1 cellular context compared by ENCODE assay signal in the genomic region with DNA sequence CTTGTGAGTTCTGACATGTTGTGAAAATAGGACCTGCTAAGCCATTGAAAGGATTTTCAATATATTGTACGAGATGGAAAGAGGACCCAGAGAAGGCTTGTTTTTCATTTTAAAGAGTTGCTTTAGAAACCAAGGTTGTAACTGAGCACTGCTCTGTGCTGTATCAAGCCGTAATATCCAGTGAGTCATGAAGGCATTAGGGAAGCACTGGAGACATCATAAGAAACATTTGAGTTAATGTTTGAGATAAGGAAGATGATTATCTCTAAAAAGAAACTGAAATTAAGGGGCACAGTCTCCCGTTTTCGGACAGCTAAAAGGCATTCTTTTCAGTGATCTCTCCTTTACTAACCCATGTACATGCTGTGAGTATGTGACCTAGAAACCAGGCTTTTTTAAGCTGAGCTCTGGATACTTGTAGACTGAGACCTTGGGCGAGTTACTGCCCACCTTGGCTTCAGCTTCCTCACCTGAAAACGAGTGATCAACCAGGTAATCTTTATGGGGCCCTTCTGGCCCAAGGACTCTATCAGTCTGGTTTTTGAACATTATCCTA.
TF ChIP-seq lines count a peak whose summit lies in the region.

No MANE protein-coding gene starts in this region.

TF ChIP-seq in GM23338, 12 proteins besides CTCF, POLR2A, EP300 and RAD21 (continued from another document):
- TF ChIP-seq, protein P1, sequence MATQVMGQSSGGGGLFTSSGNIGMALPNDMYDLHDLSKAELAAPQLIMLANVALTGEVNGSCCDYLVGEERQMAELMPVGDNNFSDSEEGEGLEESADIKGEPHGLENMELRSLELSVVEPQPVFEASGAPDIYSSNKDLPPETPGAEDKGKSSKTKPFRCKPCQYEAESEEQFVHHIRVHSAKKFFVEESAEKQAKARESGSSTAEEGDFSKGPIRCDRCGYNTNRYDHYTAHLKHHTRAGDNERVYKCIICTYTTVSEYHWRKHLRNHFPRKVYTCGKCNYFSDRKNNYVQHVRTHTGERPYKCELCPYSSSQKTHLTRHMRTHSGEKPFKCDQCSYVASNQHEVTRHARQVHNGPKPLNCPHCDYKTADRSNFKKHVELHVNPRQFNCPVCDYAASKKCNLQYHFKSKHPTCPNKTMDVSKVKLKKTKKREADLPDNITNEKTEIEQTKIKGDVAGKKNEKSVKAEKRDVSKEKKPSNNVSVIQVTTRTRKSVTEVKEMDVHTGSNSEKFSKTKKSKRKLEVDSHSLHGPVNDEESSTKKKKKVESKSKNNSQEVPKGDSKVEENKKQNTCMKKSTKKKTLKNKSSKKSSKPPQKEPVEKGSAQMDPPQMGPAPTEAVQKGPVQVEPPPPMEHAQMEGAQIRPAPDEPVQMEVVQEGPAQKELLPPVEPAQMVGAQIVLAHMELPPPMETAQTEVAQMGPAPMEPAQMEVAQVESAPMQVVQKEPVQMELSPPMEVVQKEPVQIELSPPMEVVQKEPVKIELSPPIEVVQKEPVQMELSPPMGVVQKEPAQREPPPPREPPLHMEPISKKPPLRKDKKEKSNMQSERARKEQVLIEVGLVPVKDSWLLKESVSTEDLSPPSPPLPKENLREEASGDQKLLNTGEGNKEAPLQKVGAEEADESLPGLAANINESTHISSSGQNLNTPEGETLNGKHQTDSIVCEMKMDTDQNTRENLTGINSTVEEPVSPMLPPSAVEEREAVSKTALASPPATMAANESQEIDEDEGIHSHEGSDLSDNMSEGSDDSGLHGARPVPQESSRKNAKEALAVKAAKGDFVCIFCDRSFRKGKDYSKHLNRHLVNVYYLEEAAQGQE (IDR thresholded peaks at IDR 0.05; ENCODE audit: unreplicated experiment): no peak
- TF ChIP-seq JUNB (IDR thresholded peaks at IDR 0.05; ENCODE audit: unreplicated experiment): no peak
- TF ChIP-seq EZH2phosphoT487 (IDR thresholded peaks at IDR 0.05; ENCODE audit: unreplicated experiment): no peak
- no peak for TF ChIP-seq CREB1 (CRISPR knock-in tag; IDR thresholded peaks at IDR 0.05; ENCODE audit: low read depth)
- no peak for TF ChIP-seq ZNF114 (CRISPR knock-in tag; IDR thresholded peaks at IDR 0.05)
- TF ChIP-seq, protein P2, sequence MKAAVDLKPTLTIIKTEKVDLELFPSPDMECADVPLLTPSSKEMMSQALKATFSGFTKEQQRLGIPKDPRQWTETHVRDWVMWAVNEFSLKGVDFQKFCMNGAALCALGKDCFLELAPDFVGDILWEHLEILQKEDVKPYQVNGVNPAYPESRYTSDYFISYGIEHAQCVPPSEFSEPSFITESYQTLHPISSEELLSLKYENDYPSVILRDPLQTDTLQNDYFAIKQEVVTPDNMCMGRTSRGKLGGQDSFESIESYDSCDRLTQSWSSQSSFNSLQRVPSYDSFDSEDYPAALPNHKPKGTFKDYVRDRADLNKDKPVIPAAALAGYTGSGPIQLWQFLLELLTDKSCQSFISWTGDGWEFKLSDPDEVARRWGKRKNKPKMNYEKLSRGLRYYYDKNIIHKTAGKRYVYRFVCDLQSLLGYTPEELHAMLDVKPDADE (IDR thresholded peaks at IDR 0.05): no peak
